ENCODE assay signal across 9 cellular contexts in genomic region chr6:93423542-93423941, GRCh38. TPM values are rescaled to one million over a fixed set of nuclear protein-coding genes. Genes with fewer than 3 reads are reported as not detected.
A peak's percentile ranks its signal among the peaks of the same experiment; 100 is the strongest.
DNase-seq lines count a peak whose midpoint lies in the region; ATAC-seq and TF ChIP-seq lines count a peak whose summit lies in the region.
"Had no signal": no experiment of that assay in that cellular context is flagged by ENCODE, and none has a peak within 500 bp of the region (broad histone marks: within the 10 kb centered on the region; RNA-seq: fewer than 3 reads in every experiment).

No MANE protein-coding gene starts in this region.

- peaks cover 3% of the 10 kb centered on the region for H3K4me1 ChIP-seq in CD4-positive, alpha-beta memory T cell (ENCODE audit: insufficient read depth, low read length)

- no peaks in the 10 kb centered on the region for H3K9me3 ChIP-seq in CD4-positive, alpha-beta memory T cell (ENCODE audit: control insufficient read depth in 1 of 2, low read length in 2 of 2)
- H3K9me3 ChIP-seq: thoracic aorta had no signal

- H3K36me3 ChIP-seq in CD4-positive, alpha-beta memory T cell (ENCODE audit: insufficient read depth, low read length) = no peaks in the 10 kb centered on the region
- H3K36me3 ChIP-seq: thoracic aorta had no signal

- POLR2A ChIA-PET in CD4-positive, alpha-beta memory T cell (lab: Charles Lee; ENCODE audit: partially characterized antibody) = no interaction called here

- H3K27me3 ChIP-seq in CD4-positive, alpha-beta memory T cell (ENCODE audit: insufficient read depth, low read length) = no peaks in the 10 kb centered on the region

- peaks cover 0 to 16% (median 7%) of the 10 kb centered on the region in 4 donors for H3K4me1 Mint-ChIP-seq in CD4-positive, alpha-beta memory T cell

- CTCF ChIA-PET in CD4-positive, alpha-beta memory T cell (lab: Charles Lee; ENCODE audit: partially characterized antibody) = no interaction called here

- no peaks in the 10 kb centered on the region for H3K36me3 Mint-ChIP-seq in CD4-positive, alpha-beta memory T cell

- ATAC-seq in HG03159 (IDR thresholded peaks at IDR 0.05; ENCODE audit: unreplicated experiment) = peak; percentile 40
- ATAC-seq in GM18870 (IDR thresholded peaks at IDR 0.05; ENCODE audit: unreplicated experiment) = no peak

- DNase-seq in ELF-1 (ENCODE audit: low read depth, low spot score) (peak; percentile 35), NCI-H526 treated with DMSO at 0.1 percent for 48 hours (lab: John Stamatoyannopoulos, UW) (peak; percentile 38), choroid plexus epithelial cell (ENCODE audit: low read depth) (peak; percentile 65), pons (ENCODE audit: low spot score) (peak; percentile 53), mesenteric fat pad (ENCODE audit: low spot score) (no peak)
- DNase-seq in CD4-positive, alpha-beta memory T cell = no peak

- intact Hi-C loops in CD4-positive, alpha-beta memory T cell (cut with micrococcal nuclease) = no loop called here

- no peak overlapping the region for H3K27ac ChIP-seq in CD4-positive, alpha-beta memory T cell (ENCODE audit: low read depth, low read length)
- H3K27ac ChIP-seq: thoracic aorta had no signal

- no peak overlapping the region for H3K27ac Mint-ChIP-seq in CD4-positive, alpha-beta memory T cell

- peaks cover 0 to 10% (median 4%) of the 10 kb centered on the region in 8 donors for H3K9me3 Mint-ChIP-seq in CD4-positive, alpha-beta memory T cell

- no peak overlapping the region for H3K4me3 ChIP-seq in choroid plexus epithelial cell (ENCODE audit: low read depth, low read length)
- no peak overlapping the region for H3K4me3 ChIP-seq in CD4-positive, alpha-beta memory T cell (ENCODE audit: low read length in 2 of 2)
- H3K4me3 ChIP-seq: thoracic aorta had no signal

- no peak overlapping the region for H3K4me3 Mint-ChIP-seq in CD4-positive, alpha-beta memory T cell

- peak; percentile 63 for TF ChIP-seq CTCF in choroid plexus epithelial cell (conservative IDR thresholded peaks at IDR 0.05; ENCODE audit: low read depth, low read length)

- H3K27me3 Mint-ChIP-seq in CD4-positive, alpha-beta memory T cell = peaks cover 19 to 20% of the 10 kb centered on the region in 2 donors

RNA-seq across cellular contexts. Expression of gene EPHA7, which starts 4.2 kb away (rescaled TPM):
- 0.10 TPM for total RNA-seq in mesenteric fat pad
- total RNA-seq in CD4-positive, alpha-beta memory T cell = not detected
- polyA plus RNA-seq in CD4-positive, alpha-beta memory T cell = not detected

Comparison
In these comparisons a context has a peak if more than half of its experiments do, and no peak if none do; other contexts are left out.
1. DNase-seq: peak in ELF-1 (single experiment), NCI-H526 treated with DMSO at 0.1 percent for 48 hours (single experiment), choroid plexus epithelial cell (single experiment) and pons (single experiment); none in mesenteric fat pad (single experiment) and CD4-positive, alpha-beta memory T cell (0 of 5).